7 cellular contexts compared by ENCODE assay signal in genomic region chr13:51584731-51585191, GRCh38. TPM values are rescaled to one million over a fixed set of nuclear protein-coding genes. Genes with fewer than 3 reads are reported as not detected.
DNase-seq lines count a peak whose midpoint lies in the region; ATAC-seq and TF ChIP-seq lines count a peak whose summit lies in the region.

No MANE protein-coding gene starts in this region.

- H3K27ac ChIP-seq in right lobe of liver, result peak overlapping the region; percentile 81 to 88 (median 87)

- peak; percentile 37 for ATAC-seq in GM18498 (IDR thresholded peaks at IDR 0.05; ENCODE audit: unreplicated experiment)
- ATAC-seq in right lobe of liver, result peak; percentile 33 to 59 (median 54)

- intact Hi-C loops in dendritic cell treated with granulocyte-macrophage colony-stimulating factor and Interleukin-4, amounts not matched to agents 40 ng/mL and 50 ng/mL, for 4 days (cut with micrococcal nuclease), result loop anchor here (1.0 to 10.0 kb wide), 5 partner anchors 22 to 218 kb away; partner anchors contain the start of genes DHRS12 and INTS6
- intact Hi-C loops in right lobe of liver (cut with DNase I), result loop anchor here in 1 of 2 donors (10.0 kb wide), 1 partner anchor 130 kb away; the partner anchor contains the start of gene INTS6

- peak overlapping the region; percentile 90 for H3K27ac Mint-ChIP-seq in dendritic cell treated with granulocyte-macrophage colony-stimulating factor and Interleukin-4, amounts not matched to agents 40 ng/mL and 50 ng/mL, for 4 days

- H3K4me3 Mint-ChIP-seq in dendritic cell treated with granulocyte-macrophage colony-stimulating factor and Interleukin-4, amounts not matched to agents 40 ng/mL and 50 ng/mL, for 4 days, result peak overlapping the region; percentile 93

- TF ChIP-seq CTCF in right lobe of liver (IDR thresholded peaks at IDR 0.05), result no peak

- no peaks in the 10 kb centered on the region for H3K36me3 ChIP-seq in right lobe of liver

- peaks cover 28% of the 10 kb centered on the region for H3K36me3 Mint-ChIP-seq in dendritic cell treated with granulocyte-macrophage colony-stimulating factor and Interleukin-4, amounts not matched to agents 40 ng/mL and 50 ng/mL, for 4 days (ENCODE audit: low read depth)

- peaks cover 0 to 13% (median 1%) of the 10 kb centered on the region in 4 donors for H3K4me1 ChIP-seq in right lobe of liver

- peak overlapping the region; percentile 87 to 92 (median 89) for H3K4me3 ChIP-seq in right lobe of liver

- H3K27me3 Mint-ChIP-seq in dendritic cell treated with granulocyte-macrophage colony-stimulating factor and Interleukin-4, amounts not matched to agents 40 ng/mL and 50 ng/mL, for 4 days, result no peaks in the 10 kb centered on the region

- TF ChIP-seq POLR2A in right lobe of liver (IDR thresholded peaks at IDR 0.05), result peak; percentile 59

- H3K4me1 Mint-ChIP-seq in dendritic cell treated with granulocyte-macrophage colony-stimulating factor and Interleukin-4, amounts not matched to agents 40 ng/mL and 50 ng/mL, for 4 days (ENCODE audit: low read depth), result peaks cover 54% of the 10 kb centered on the region

- no peaks in the 10 kb centered on the region for H3K9me3 ChIP-seq in right lobe of liver

- POLR2A ChIA-PET in HEK293T (lab: Yijun Ruan, JAX), result interaction anchor here (0.6 to 2.4 kb wide), 2 partner anchors 42 to 132 kb away, joined by 3 to 20 read pairs; partner anchors contain the start of gene INTS6

- DNase-seq in HEK293T (ENCODE audit: extremely low spot score) (peak; percentile 28), NAMALWA (ENCODE audit: low spot score) (peak; percentile 82), right lobe of liver (peak; percentile 82 to 88 (median 88))
- peak; percentile 32 to 39 for DNase-seq in activated CD4-positive, alpha-beta T cell treated with anti-CD3 and anti-CD28 coated beads for 24 hours (ENCODE audit: low read depth in 2 of 2)
- peak in 2 of 3 experiments; percentile 17 to 63 for DNase-seq in stimulated activated CD4-positive, alpha-beta T cell treated with anti-CD3 and anti-CD28 coated beads, TNF-alpha, amount 100 ng/mL, for 24 hours (ENCODE audit: low read depth in 3 of 3)

- CTCF ChIA-PET in HEK293T (lab: Yijun Ruan, JAX), result no interaction called here

- 0% methylated on average over 2 of the region's 43 CpGs for WGBS in right lobe of liver (ENCODE audit: insufficient coverage, low coverage, low lambda C conversion rate, missing lambda C conversion rate)

- no peaks in the 10 kb centered on the region for H3K9me3 Mint-ChIP-seq in dendritic cell treated with granulocyte-macrophage colony-stimulating factor and Interleukin-4, amounts not matched to agents 40 ng/mL and 50 ng/mL, for 4 days

- no peaks in the 10 kb centered on the region for H3K27me3 ChIP-seq in right lobe of liver

TF ChIP-seq in HEK293T, 16 proteins besides CTCF, POLR2A, EP300 and RAD21:
- no peak for TF ChIP-seq SUZ12 (IDR thresholded peaks at IDR 0.05)
- no peak for TF ChIP-seq ARNT (IDR thresholded peaks at IDR 0.05)
- TF ChIP-seq ZNF384 (IDR thresholded peaks at IDR 0.05), result no peak
- no peak for TF ChIP-seq FOXM1 (IDR thresholded peaks at IDR 0.05; ENCODE audit: borderline replicate concordance)
- no peak for TF ChIP-seq SP1 (IDR thresholded peaks at IDR 0.05)
- TF ChIP-seq PKNOX1 (IDR thresholded peaks at IDR 0.05), result no peak
- no peak for TF ChIP-seq FOXA1 (IDR thresholded peaks at IDR 0.05)
- no peak for TF ChIP-seq HDGF (IDR thresholded peaks at IDR 0.05; ENCODE audit: borderline replicate concordance)
- TF ChIP-seq CTBP1 (IDR thresholded peaks at IDR 0.05; ENCODE audit: borderline replicate concordance), result no peak
- no peak for TF ChIP-seq NFRKB (IDR thresholded peaks at IDR 0.05)
- TF ChIP-seq L3MBTL2 (conservative IDR thresholded peaks at IDR 0.05), result no peak
- no peak for TF ChIP-seq BHLHE40 (IDR thresholded peaks at IDR 0.05; ENCODE audit: borderline replicate concordance)
- TF ChIP-seq LEF1 (IDR thresholded peaks at IDR 0.05; ENCODE audit: borderline replicate concordance), result no peak
- no peak for TF ChIP-seq ELF4 (IDR thresholded peaks at IDR 0.05)
- TF ChIP-seq FOXK2 (IDR thresholded peaks at IDR 0.05), result no peak
- TF ChIP-seq TARDBP (IDR thresholded peaks at IDR 0.05), result no peak
TF ChIP-seq in HEK293T: peak in this region for 0.

RNA-seq across cellular contexts. Expression of gene WDFY2, which starts 0.5 kb away (rescaled TPM):
- total RNA-seq in right lobe of liver, result 10 to 100 TPM in 1 of 6 experiments, 1 to 10 TPM in 5; 4.5 to 12.0 (median 7.3) TPM

Comparison
In these comparisons a context has a peak if more than half of its experiments do, and no peak if none do; other contexts are left out.
1. Peak in every context shown above with its lines: DNase-seq, ATAC-seq, H3K4me3 ChIP-seq and H3K27ac ChIP-seq.
2. DNase-seq: peak in every context shown above with its lines; median percentile 88 in right lobe of liver; 82 in NAMALWA; 40 in stimulated activated CD4-positive, alpha-beta T cell treated with anti-CD3 and anti-CD28 coated beads, TNF-alpha, amount 100 ng/mL, for 24 hours; 36 in activated CD4-positive, alpha-beta T cell treated with anti-CD3 and anti-CD28 coated beads for 24 hours; 28 in HEK293T.